In genomic region chr3:16510620-16511319, GRCh38 we compare ENCODE assay signal across 9 cellular contexts. TPM values are rescaled to one million over a fixed set of nuclear protein-coding genes. Genes with fewer than 3 reads are reported as not detected.
DNase-seq lines count a peak whose midpoint lies in the region; ATAC-seq lines count a peak whose summit lies in the region.
"Had no signal": no experiment of that assay in that cellular context is flagged by ENCODE, and none has a peak within 500 bp of the region (broad histone marks: within the 10 kb centered on the region; RNA-seq: fewer than 3 reads in every experiment).

No MANE protein-coding gene starts in this region.

- H3K36me3 ChIP-seq in BLaER1 treated with 17β-estradiol and CSF1 and Interleukin-3, amounts not matched to agents 10 nM and 100 nM: peaks cover 12 to 25% (median 19%) of the 10 kb centered on the region in 11 experiments; a peak in 21 of 22 replicates

- ATAC-seq in GM19324 (IDR thresholded peaks at IDR 0.05; ENCODE audit: low FRiP score, unreplicated experiment): peak; percentile 17
- no peak for ATAC-seq in memory B cell (ENCODE audit: low read depth)
- no peak for ATAC-seq in GM19397 (IDR thresholded peaks at IDR 0.05; ENCODE audit: unreplicated experiment)

- H3K4me3 ChIP-seq in BLaER1 treated with 17β-estradiol and CSF1 and Interleukin-3, amounts not matched to agents 10 nM and 100 nM: peak overlapping the region; percentile 85 to 98 (median 94); a peak in 17 of 20 replicates

- peaks cover 21 to 57% (median 47%) of the 10 kb centered on the region in 11 experiments; a peak in 21 of 22 replicates for H4K20me1 ChIP-seq in BLaER1 treated with 17β-estradiol and CSF1 and Interleukin-3, amounts not matched to agents 10 nM and 100 nM

- peak overlapping the region; percentile 89 for H3K27ac Mint-ChIP-seq in T-helper 1 cell treated with Interleukin-12 subunit alpha and Interleukin-12 subunit beta and Interleukin-4 antibody, amounts not matched to agents 30 μg/mL and 1 μg/mL, for 36 hours
- peak overlapping the region; percentile 67 for H3K27ac Mint-ChIP-seq in memory B cell

- peak overlapping the region; percentile 71 to 96 (median 91) for H3K4me2 ChIP-seq in BLaER1 treated with 17β-estradiol and CSF1 and Interleukin-3, amounts not matched to agents 10 nM and 100 nM

- peaks cover 0 to 15% (median 10%) of the 10 kb centered on the region in 11 experiments; a peak in 9 of 22 replicates for H3K9me3 ChIP-seq in BLaER1 treated with 17β-estradiol and CSF1 and Interleukin-3, amounts not matched to agents 10 nM and 100 nM (replicated peaks in 1 of 11)

- no peaks in the 10 kb centered on the region for H3K27me3 Mint-ChIP-seq in T-helper 1 cell treated with Interleukin-12 subunit alpha and Interleukin-12 subunit beta and Interleukin-4 antibody, amounts not matched to agents 30 μg/mL and 1 μg/mL, for 36 hours (ENCODE audit: low read depth)
- H3K27me3 Mint-ChIP-seq in memory B cell: peaks cover 28% of the 10 kb centered on the region

- H3K27ac ChIP-seq in BLaER1 treated with 17β-estradiol and CSF1 and Interleukin-3, amounts not matched to agents 10 nM and 100 nM: peak overlapping the region; percentile 84 to 98 (median 92)

- H3K36me3 Mint-ChIP-seq in T-helper 1 cell treated with Interleukin-12 subunit alpha and Interleukin-12 subunit beta and Interleukin-4 antibody, amounts not matched to agents 30 μg/mL and 1 μg/mL, for 36 hours (ENCODE audit: low read depth): peaks cover 22% of the 10 kb centered on the region
- H3K36me3 Mint-ChIP-seq in memory B cell: peaks cover 1% of the 10 kb centered on the region

- H3K9me3 Mint-ChIP-seq in T-helper 1 cell treated with Interleukin-12 subunit alpha and Interleukin-12 subunit beta and Interleukin-4 antibody, amounts not matched to agents 30 μg/mL and 1 μg/mL, for 36 hours: no peaks in the 10 kb centered on the region
- H3K9me3 Mint-ChIP-seq in memory B cell: no peaks in the 10 kb centered on the region

- DNase-seq in memory B cell (ENCODE audit: low spot score in 2 of 2) (no peak), occipital lobe (lab: John Stamatoyannopoulos, UW) (no peak), Ammon's horn (ENCODE audit: low spot score) (no peak)
- DNase-seq in central memory CD4-positive, alpha-beta T cell: no peak
- DNase-seq: stimulated activated CD4-positive, alpha-beta T cell treated with anti-CD3 and anti-CD28 coated beads, Interleukin-4, amount 100 ng/mL, for 4 hours had no signal

- peaks cover 67% of the 10 kb centered on the region for H3K4me1 Mint-ChIP-seq in T-helper 1 cell treated with Interleukin-12 subunit alpha and Interleukin-12 subunit beta and Interleukin-4 antibody, amounts not matched to agents 30 μg/mL and 1 μg/mL, for 36 hours (ENCODE audit: low read depth)
- peaks cover 49% of the 10 kb centered on the region for H3K4me1 Mint-ChIP-seq in memory B cell

- H3K4me1 ChIP-seq in BLaER1 treated with 17β-estradiol and CSF1 and Interleukin-3, amounts not matched to agents 10 nM and 100 nM: peaks cover 62 to 70% (median 65%) of the 10 kb centered on the region in 10 experiments

- peak overlapping the region in 10 of 11 experiments; percentile 89 to 97 (median 95); a peak in 19 of 22 replicates for H3K9ac ChIP-seq in BLaER1 treated with 17β-estradiol and CSF1 and Interleukin-3, amounts not matched to agents 10 nM and 100 nM

- H3K4me3 Mint-ChIP-seq in T-helper 1 cell treated with Interleukin-12 subunit alpha and Interleukin-12 subunit beta and Interleukin-4 antibody, amounts not matched to agents 30 μg/mL and 1 μg/mL, for 36 hours: peak overlapping the region; percentile 96
- no peak overlapping the region for H3K4me3 Mint-ChIP-seq in memory B cell

- H3K27me3 ChIP-seq in BLaER1 treated with 17β-estradiol and CSF1 and Interleukin-3, amounts not matched to agents 10 nM and 100 nM: no peaks in the 10 kb centered on the region

RNA-seq across cellular contexts. Expression of gene RFTN1, which starts 2.7 kb away (rescaled TPM):
- 6.4 TPM for total RNA-seq in occipital lobe
